24 cellular contexts compared by ENCODE assay signal in genomic region chr4:85152490-85152889, GRCh38.
"Had no signal": no experiment of that assay in that cellular context is flagged by ENCODE, and none has a peak within 500 bp of the region (broad histone marks: within the 10 kb centered on the region; RNA-seq: fewer than 3 reads in every experiment).

No MANE protein-coding gene starts in this region.

- H3K36me3 ChIP-seq: esophagus muscularis mucosa, heart right ventricle, prostate gland, suprapubic skin, thyroid gland had no signal

- H3K9me3 Mint-ChIP-seq: memory B cell; naive thymus-derived CD4-positive, alpha-beta T cell; nephron; stimulated activated naive CD8-positive, alpha-beta T cell treated with anti-CD3 and anti-CD28 coated beads, Interleukin-15, amount 100 ng/mL, for 72 hours; type B pancreatic cell had no signal

- H3K27ac ChIP-seq: coronary artery, esophagus muscularis mucosa, prostate gland, suprapubic skin, thyroid gland had no signal

- ATAC-seq: heart right ventricle; naive thymus-derived CD4-positive, alpha-beta T cell; right cardiac atrium; stimulated activated naive CD8-positive, alpha-beta T cell treated with anti-CD3 and anti-CD28 coated beads, Interleukin-15, amount 100 ng/mL, for 72 hours had no signal

- DNase-seq: effector memory CD4-positive, alpha-beta T cell; foreskin melanocyte; glutamatergic neuron; heart right ventricle; hippocampal formation; naive thymus-derived CD4-positive, alpha-beta T cell; nucleus accumbens; right cardiac atrium; stimulated activated CD4-positive, alpha-beta T cell treated with anti-CD3 and anti-CD28 coated beads, Interleukin-12 subunit alpha, Interleukin-12 subunit beta, amount 100 ng/mL, for 4 hours; stimulated activated CD4-positive, alpha-beta T cell treated with anti-CD3 and anti-CD28 coated beads, Interleukin-1b, Interleukin-23, amount 100 ng/mL, for 48 hours; stimulated activated CD4-positive, alpha-beta T cell treated with anti-CD3 and anti-CD28 coated beads, Interleukin-4, amount 100 ng/mL, for 1 hour; stimulated activated CD8-positive, alpha-beta memory T cell treated with anti-CD3 and anti-CD28 coated beads, Interleukin-4, amount 100 ng/mL, for 48 hours; stimulated activated naive CD4-positive, alpha-beta T cell; stimulated activated naive CD8-positive, alpha-beta T cell treated with anti-CD3 and anti-CD28 coated beads, Interleukin-15, amount 100 ng/mL, for 72 hours; thyroid gland had no signal

- H3K4me3 ChIP-seq: coronary artery, esophagus muscularis mucosa, heart right ventricle, lung, prostate gland, smooth muscle cell, suprapubic skin, thyroid gland had no signal

- H3K9me3 ChIP-seq: esophagus muscularis mucosa, heart right ventricle, prostate gland, suprapubic skin, thyroid gland had no signal

- H3K36me3 Mint-ChIP-seq: memory B cell; naive thymus-derived CD4-positive, alpha-beta T cell; type B pancreatic cell had no signal

- H3K4me1 Mint-ChIP-seq: naive thymus-derived CD4-positive, alpha-beta T cell; stimulated activated naive CD8-positive, alpha-beta T cell treated with anti-CD3 and anti-CD28 coated beads, Interleukin-15, amount 100 ng/mL, for 72 hours had no signal

- H3K27me3 ChIP-seq: esophagus muscularis mucosa, heart right ventricle, suprapubic skin, thyroid gland had no signal

- H3K4me1 ChIP-seq: prostate gland, thyroid gland had no signal

- H3K4me3 Mint-ChIP-seq: memory B cell; naive thymus-derived CD4-positive, alpha-beta T cell; nephron; stimulated activated naive CD8-positive, alpha-beta T cell treated with anti-CD3 and anti-CD28 coated beads, Interleukin-15, amount 100 ng/mL, for 72 hours; type B pancreatic cell had no signal

- H3K27me3 Mint-ChIP-seq: memory B cell; stimulated activated naive CD8-positive, alpha-beta T cell treated with anti-CD3 and anti-CD28 coated beads, Interleukin-15, amount 100 ng/mL, for 72 hours had no signal

- H3K27ac Mint-ChIP-seq: memory B cell; naive thymus-derived CD4-positive, alpha-beta T cell; nephron; stimulated activated naive CD8-positive, alpha-beta T cell treated with anti-CD3 and anti-CD28 coated beads, Interleukin-15, amount 100 ng/mL, for 72 hours; type B pancreatic cell had no signal

- H3K4me2 ChIP-seq: smooth muscle cell had no signal
